Comparison of ENCODE assay signal across 2 cellular contexts in the genomic region with DNA sequence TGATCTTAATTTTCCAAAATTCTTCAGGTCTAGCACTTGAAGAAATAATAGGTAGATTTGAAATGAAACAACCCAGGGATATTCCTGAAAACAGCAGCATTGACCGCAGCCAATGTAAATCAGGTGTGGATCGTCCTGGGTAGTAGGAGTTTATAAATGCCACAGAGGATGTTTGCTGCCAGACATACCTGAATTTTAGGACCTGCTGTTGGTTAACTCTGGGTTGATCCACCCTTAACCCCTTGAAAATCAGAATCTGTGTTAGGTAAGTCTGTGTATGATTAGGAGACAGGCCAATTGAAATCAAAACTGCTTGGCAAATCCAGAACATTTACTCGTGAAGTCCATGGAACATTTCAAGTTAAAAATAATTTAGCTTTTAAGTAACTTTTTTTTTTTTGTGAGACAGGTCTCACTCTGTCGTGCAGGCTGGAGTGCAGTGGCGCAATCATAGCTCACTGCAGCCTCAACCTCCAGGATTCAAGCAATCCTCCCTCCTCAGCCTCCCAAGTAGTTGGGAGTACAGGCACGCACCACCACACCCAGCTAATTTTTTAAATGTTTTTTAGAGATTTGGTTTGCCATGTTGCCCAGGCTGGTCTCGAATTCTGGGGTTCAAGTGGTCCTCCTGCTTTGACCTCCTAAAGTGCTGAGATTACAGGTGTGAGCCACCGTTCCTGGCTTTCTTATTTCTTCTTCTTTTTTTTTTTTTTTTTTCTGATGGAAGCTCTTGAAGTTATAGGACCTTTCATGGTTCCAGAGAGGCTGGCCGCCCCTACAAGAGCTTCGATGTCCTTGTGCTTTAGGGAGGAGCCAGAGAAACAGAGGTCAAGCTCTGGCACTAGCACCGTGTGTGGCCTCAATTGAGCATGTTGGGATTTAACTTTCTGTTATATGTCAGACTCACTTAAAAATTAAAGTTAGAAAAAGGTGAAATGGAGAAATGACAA.
TF ChIP-seq lines count a peak whose summit lies in the region.

No MANE protein-coding gene starts in this region.

TF ChIP-seq in WTC11, 78 proteins besides CTCF, POLR2A, EP300 and RAD21:
- TF ChIP-seq, protein P1, sequence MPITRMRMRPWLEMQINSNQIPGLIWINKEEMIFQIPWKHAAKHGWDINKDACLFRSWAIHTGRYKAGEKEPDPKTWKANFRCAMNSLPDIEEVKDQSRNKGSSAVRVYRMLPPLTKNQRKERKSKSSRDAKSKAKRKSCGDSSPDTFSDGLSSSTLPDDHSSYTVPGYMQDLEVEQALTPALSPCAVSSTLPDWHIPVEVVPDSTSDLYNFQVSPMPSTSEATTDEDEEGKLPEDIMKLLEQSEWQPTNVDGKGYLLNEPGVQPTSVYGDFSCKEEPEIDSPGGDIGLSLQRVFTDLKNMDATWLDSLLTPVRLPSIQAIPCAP (CRISPR knock-in tag; IDR thresholded peaks at IDR 0.05): no peak
- TF ChIP-seq PRRX2 (CRISPR knock-in tag; IDR thresholded peaks at IDR 0.05): no peak

TF ChIP-seq in HepG2, 621 proteins besides CTCF, POLR2A, EP300 and RAD21 (continues in another document):
- TF ChIP-seq PCBP1 (IDR thresholded peaks at IDR 0.05; ENCODE audit: borderline replicate concordance, low read depth, low read length) (no peak), LCORL (IDR thresholded peaks at IDR 0.05) (no peak), LCORL (CRISPR knock-in tag; IDR thresholded peaks at IDR 0.05) (peak; percentile 46; the same call in 1 of the 2 replicates), ZNF557 (CRISPR knock-in tag; IDR thresholded peaks at IDR 0.05) (no peak), THAP11 (CRISPR knock-in tag; IDR thresholded peaks at IDR 0.05) (no peak), TAF15 (IDR thresholded peaks at IDR 0.05; ENCODE audit: low read depth, low read length, poor library complexity, severe bottlenecking) (no peak), RFX3 (CRISPR knock-in tag; IDR thresholded peaks at IDR 0.05) (no peak), ZBTB20 (CRISPR knock-in tag; IDR thresholded peaks at IDR 0.05; ENCODE audit: borderline replicate concordance, low read depth) (no peak), ZSCAN21 (CRISPR knock-in tag; IDR thresholded peaks at IDR 0.05; ENCODE audit: borderline replicate concordance) (no peak), XRCC5 (optimal IDR thresholded peaks at IDR 0.05; ENCODE audit: low read length) (no peak), CEBPB (IDR thresholded peaks at IDR 0.05; ENCODE audit: borderline replicate concordance, low read depth, low read length) (peak; percentile 63; the same call in 1 of the 2 replicates), ZNF335 (CRISPR knock-in tag; IDR thresholded peaks at IDR 0.05) (no peak), ZFP90 (CRISPR knock-in tag; IDR thresholded peaks at IDR 0.05; ENCODE audit: borderline replicate concordance) (0 out of 2 replicates have a peak, but pooled peaks have one; percentile 88), AHR (CRISPR knock-in tag; IDR thresholded peaks at IDR 0.05) (no peak), ZNF790 (CRISPR knock-in tag; IDR thresholded peaks at IDR 0.05; ENCODE audit: borderline replicate concordance) (no peak), ZNF354B (CRISPR knock-in tag; IDR thresholded peaks at IDR 0.05) (no peak), NFIB (CRISPR knock-in tag; IDR thresholded peaks at IDR 0.05; ENCODE audit: borderline replicate concordance) (no peak), ZNF160 (CRISPR knock-in tag; IDR thresholded peaks at IDR 0.05) (no peak), IKZF1 (IDR thresholded peaks at IDR 0.05) (no peak), ZNF550 (CRISPR knock-in tag; IDR thresholded peaks at IDR 0.05; ENCODE audit: borderline replicate concordance) (no peak), KDM1A (CRISPR knock-in tag; IDR thresholded peaks at IDR 0.05) (peak; percentile 29; the same call in 1 of the 2 replicates), NFE2 (CRISPR knock-in tag; IDR thresholded peaks at IDR 0.05) (no peak), TAF1 (CRISPR knock-in tag; IDR thresholded peaks at IDR 0.05) (no peak), ZNF10 (CRISPR knock-in tag; IDR thresholded peaks at IDR 0.05; ENCODE audit: borderline replicate concordance, low read depth) (no peak), KAT8 (CRISPR knock-in tag; IDR thresholded peaks at IDR 0.05) (no peak), RAD51 (IDR thresholded peaks at IDR 0.05; ENCODE audit: borderline replicate concordance) (no peak), MED1 (CRISPR knock-in tag; IDR thresholded peaks at IDR 0.05) (no peak), ZNF713 (CRISPR knock-in tag; IDR thresholded peaks at IDR 0.05) (no peak), PPARG (CRISPR knock-in tag; conservative IDR thresholded peaks at IDR 0.05) (no peak), SRF (IDR thresholded peaks at IDR 0.05; ENCODE audit: low read depth, low read length) (no peak), ZNF441 (CRISPR knock-in tag; IDR thresholded peaks at IDR 0.05; ENCODE audit: borderline replicate concordance) (no peak), MAF1 (CRISPR knock-in tag; IDR thresholded peaks at IDR 0.05; ENCODE audit: borderline replicate concordance) (no peak), ZSCAN30 (CRISPR knock-in tag; IDR thresholded peaks at IDR 0.05) (no peak), MZF1 (CRISPR knock-in tag; IDR thresholded peaks at IDR 0.05; ENCODE audit: borderline replicate concordance) (no peak), CEBPG (CRISPR knock-in tag; IDR thresholded peaks at IDR 0.05) (peak; percentile 55), DR1 (CRISPR knock-in tag; IDR thresholded peaks at IDR 0.05) (no peak), KDM4B (CRISPR knock-in tag; IDR thresholded peaks at IDR 0.05) (no peak), ZNF781 (CRISPR knock-in tag; IDR thresholded peaks at IDR 0.05; ENCODE audit: borderline replicate concordance, not compliant biosample characterization) (no peak), FIP1L1 (IDR thresholded peaks at IDR 0.05; ENCODE audit: borderline replicate concordance, insufficient read depth, low read depth, low read length) (no peak), RBFOX2 (IDR thresholded peaks at IDR 0.05; ENCODE audit: low read depth, low read length) (peak; percentile 8; the same call in 1 of the 2 replicates), ELF1 (CRISPR knock-in tag; IDR thresholded peaks at IDR 0.05) (no peak), FOXA1 (IDR thresholded peaks at IDR 0.05) (no peak), FOXA1 (CRISPR knock-in tag; IDR thresholded peaks at IDR 0.05) (no peak), IRX3 (CRISPR knock-in tag; IDR thresholded peaks at IDR 0.05; ENCODE audit: borderline replicate concordance, low read depth) (no peak), PRMT3 (CRISPR knock-in tag; IDR thresholded peaks at IDR 0.05; ENCODE audit: borderline replicate concordance, low read depth) (no peak)
- TF ChIP-seq, protein P2, sequence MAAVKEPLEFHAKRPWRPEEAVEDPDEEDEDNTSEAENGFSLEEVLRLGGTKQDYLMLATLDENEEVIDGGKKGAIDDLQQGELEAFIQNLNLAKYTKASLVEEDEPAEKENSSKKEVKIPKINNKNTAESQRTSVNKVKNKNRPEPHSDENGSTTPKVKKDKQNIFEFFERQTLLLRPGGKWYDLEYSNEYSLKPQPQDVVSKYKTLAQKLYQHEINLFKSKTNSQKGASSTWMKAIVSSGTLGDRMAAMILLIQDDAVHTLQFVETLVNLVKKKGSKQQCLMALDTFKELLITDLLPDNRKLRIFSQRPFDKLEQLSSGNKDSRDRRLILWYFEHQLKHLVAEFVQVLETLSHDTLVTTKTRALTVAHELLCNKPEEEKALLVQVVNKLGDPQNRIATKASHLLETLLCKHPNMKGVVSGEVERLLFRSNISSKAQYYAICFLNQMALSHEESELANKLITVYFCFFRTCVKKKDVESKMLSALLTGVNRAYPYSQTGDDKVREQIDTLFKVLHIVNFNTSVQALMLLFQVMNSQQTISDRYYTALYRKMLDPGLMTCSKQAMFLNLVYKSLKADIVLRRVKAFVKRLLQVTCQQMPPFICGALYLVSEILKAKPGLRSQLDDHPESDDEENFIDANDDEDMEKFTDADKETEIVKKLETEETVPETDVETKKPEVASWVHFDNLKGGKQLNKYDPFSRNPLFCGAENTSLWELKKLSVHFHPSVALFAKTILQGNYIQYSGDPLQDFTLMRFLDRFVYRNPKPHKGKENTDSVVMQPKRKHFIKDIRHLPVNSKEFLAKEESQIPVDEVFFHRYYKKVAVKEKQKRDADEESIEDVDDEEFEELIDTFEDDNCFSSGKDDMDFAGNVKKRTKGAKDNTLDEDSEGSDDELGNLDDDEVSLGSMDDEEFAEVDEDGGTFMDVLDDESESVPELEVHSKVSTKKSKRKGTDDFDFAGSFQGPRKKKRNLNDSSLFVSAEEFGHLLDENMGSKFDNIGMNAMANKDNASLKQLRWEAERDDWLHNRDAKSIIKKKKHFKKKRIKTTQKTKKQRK (IDR thresholded peaks at IDR 0.05; ENCODE audit: low read length): no peak
- TF ChIP-seq, protein P3, sequence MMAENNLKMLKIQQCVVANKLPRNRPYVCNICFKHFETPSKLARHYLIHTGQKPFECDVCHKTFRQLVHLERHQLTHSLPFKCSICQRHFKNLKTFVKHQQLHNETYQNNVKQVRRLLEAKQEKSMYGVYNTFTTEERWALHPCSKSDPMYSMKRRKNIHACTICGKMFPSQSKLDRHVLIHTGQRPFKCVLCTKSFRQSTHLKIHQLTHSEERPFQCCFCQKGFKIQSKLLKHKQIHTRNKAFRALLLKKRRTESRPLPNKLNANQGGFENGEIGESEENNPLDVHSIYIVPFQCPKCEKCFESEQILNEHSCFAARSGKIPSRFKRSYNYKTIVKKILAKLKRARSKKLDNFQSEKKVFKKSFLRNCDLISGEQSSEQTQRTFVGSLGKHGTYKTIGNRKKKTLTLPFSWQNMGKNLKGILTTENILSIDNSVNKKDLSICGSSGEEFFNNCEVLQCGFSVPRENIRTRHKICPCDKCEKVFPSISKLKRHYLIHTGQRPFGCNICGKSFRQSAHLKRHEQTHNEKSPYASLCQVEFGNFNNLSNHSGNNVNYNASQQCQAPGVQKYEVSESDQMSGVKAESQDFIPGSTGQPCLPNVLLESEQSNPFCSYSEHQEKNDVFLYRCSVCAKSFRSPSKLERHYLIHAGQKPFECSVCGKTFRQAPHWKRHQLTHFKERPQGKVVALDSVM (CRISPR knock-in tag; IDR thresholded peaks at IDR 0.05): peak; percentile 98
- TF ChIP-seq, protein P4, sequence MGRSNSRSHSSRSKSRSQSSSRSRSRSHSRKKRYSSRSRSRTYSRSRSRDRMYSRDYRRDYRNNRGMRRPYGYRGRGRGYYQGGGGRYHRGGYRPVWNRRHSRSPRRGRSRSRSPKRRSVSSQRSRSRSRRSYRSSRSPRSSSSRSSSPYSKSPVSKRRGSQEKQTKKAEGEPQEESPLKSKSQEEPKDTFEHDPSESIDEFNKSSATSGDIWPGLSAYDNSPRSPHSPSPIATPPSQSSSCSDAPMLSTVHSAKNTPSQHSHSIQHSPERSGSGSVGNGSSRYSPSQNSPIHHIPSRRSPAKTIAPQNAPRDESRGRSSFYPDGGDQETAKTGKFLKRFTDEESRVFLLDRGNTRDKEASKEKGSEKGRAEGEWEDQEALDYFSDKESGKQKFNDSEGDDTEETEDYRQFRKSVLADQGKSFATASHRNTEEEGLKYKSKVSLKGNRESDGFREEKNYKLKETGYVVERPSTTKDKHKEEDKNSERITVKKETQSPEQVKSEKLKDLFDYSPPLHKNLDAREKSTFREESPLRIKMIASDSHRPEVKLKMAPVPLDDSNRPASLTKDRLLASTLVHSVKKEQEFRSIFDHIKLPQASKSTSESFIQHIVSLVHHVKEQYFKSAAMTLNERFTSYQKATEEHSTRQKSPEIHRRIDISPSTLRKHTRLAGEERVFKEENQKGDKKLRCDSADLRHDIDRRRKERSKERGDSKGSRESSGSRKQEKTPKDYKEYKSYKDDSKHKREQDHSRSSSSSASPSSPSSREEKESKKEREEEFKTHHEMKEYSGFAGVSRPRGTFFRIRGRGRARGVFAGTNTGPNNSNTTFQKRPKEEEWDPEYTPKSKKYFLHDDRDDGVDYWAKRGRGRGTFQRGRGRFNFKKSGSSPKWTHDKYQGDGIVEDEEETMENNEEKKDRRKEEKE (IDR thresholded peaks at IDR 0.05): no peak
- TF ChIP-seq, protein P5, sequence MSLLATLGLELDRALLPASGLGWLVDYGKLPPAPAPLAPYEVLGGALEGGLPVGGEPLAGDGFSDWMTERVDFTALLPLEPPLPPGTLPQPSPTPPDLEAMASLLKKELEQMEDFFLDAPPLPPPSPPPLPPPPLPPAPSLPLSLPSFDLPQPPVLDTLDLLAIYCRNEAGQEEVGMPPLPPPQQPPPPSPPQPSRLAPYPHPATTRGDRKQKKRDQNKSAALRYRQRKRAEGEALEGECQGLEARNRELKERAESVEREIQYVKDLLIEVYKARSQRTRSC (CRISPR knock-in tag; IDR thresholded peaks at IDR 0.05; ENCODE audit: low read depth): no peak
- TF ChIP-seq, protein P6, sequence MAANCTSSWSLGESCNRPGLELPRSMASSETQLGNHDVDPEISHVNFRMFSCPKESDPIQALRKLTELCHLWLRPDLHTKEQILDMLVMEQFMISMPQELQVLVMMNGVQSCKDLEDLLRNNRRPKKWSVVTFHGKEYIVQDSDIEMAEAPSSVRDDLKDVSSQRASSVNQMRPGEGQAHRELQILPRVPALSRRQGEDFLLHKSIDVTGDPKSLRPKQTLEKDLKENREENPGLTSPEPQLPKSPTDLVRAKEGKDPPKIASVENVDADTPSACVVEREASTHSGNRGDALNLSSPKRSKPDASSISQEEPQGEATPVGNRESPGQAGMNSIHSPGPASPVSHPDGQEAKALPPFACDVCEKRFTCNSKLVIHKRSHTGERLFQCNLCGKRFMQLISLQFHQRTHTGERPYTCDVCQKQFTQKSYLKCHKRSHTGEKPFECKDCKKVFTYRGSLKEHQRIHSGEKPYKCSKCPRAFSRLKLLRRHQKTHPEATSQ (CRISPR knock-in tag; IDR thresholded peaks at IDR 0.05; ENCODE audit: borderline replicate concordance): no peak
- TF ChIP-seq, protein P7, sequence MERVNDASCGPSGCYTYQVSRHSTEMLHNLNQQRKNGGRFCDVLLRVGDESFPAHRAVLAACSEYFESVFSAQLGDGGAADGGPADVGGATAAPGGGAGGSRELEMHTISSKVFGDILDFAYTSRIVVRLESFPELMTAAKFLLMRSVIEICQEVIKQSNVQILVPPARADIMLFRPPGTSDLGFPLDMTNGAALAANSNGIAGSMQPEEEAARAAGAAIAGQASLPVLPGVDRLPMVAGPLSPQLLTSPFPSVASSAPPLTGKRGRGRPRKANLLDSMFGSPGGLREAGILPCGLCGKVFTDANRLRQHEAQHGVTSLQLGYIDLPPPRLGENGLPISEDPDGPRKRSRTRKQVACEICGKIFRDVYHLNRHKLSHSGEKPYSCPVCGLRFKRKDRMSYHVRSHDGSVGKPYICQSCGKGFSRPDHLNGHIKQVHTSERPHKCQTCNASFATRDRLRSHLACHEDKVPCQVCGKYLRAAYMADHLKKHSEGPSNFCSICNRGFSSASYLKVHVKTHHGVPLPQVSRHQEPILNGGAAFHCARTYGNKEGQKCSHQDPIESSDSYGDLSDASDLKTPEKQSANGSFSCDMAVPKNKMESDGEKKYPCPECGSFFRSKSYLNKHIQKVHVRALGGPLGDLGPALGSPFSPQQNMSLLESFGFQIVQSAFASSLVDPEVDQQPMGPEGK (CRISPR knock-in tag; IDR thresholded peaks at IDR 0.05): no peak
- TF ChIP-seq, protein P8, sequence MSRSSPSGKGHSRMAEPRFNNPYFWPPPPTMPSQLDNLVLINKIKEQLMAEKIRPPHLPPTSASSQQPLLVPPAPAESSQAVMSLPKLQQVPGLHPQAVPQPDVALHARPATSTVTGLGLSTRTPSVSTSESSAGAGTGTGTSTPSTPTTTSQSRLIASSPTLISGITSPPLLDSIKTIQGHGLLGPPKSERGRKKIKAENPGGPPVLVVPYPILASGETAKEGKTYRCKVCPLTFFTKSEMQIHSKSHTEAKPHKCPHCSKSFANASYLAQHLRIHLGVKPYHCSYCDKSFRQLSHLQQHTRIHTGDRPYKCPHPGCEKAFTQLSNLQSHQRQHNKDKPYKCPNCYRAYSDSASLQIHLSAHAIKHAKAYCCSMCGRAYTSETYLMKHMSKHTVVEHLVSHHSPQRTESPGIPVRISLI (CRISPR knock-in tag; IDR thresholded peaks at IDR 0.05; ENCODE audit: borderline replicate concordance): 0 out of 2 replicates have a peak, but pooled peaks have one; percentile 18
